ENCODE assay signal across 9 cellular contexts in the genomic region with DNA sequence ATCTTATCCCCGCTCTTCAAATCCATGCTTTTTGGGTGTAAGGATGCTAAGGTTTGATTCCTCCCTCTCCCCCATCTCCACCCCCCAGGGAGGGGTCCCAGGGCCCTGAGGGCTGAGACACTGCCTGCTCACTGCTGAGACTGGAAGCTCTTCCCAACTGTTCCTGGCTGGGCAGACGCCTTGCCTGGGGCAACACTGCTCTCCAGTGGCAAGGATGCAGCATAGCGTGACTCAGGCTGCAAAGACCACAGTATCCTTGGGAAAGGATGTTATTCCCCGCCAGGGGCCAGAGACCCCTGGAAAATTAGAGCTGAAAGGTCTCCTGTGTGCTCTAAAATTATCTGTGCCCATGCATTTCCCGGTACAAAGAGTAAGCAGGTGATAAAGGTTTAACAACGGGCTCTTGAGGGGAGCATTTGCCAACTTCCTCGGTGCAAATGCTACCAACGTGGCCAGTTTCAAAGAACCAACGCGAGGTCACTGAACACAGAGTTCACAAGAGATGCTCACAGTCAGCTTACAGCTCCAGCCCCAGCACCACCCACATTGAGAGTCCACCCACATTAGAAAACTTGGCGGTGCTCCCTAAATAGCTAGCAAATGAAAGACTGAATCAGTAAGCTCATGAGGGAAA.
DNase-seq lines count a peak whose midpoint lies in the region; TF ChIP-seq lines count a peak whose summit lies in the region.
"Had no signal": no experiment of that assay in that cellular context is flagged by ENCODE, and none has a peak within 500 bp of the region (broad histone marks: within the 10 kb centered on the region; RNA-seq: fewer than 3 reads in every experiment).

No MANE protein-coding gene starts in this region.

- DNase-seq in GM10266 (ENCODE audit: extremely low spot score) (peak; percentile 44), NCI-H1694 (lab: John Stamatoyannopoulos, UW) (peak; percentile 3), astrocyte of the spinal cord (ENCODE audit: low read depth, low spot score) (peak; percentile 39), iPS-NIHi7 (ENCODE audit: extremely low spot score) (peak; percentile 80), testis (peak; percentile 67), NCI-H146 (lab: John Stamatoyannopoulos, UW) (no peak), SKM-1 (lab: John Stamatoyannopoulos, UW; ENCODE audit: unreplicated experiment) (no peak)
- no peak for DNase-seq in effector CD4-positive, alpha-beta T cell
- DNase-seq: activated B cell treated with CpG ODN at 0.5 μM for 24 hours had no signal

- no peaks in the 10 kb centered on the region for H3K9me3 ChIP-seq in testis

- intact Hi-C loops in testis (cut with DNase I; ENCODE audit: low total_unique reads), result no loop called here

- in situ Hi-C loops in astrocyte of the spinal cord (cut with HindIII; ENCODE audit: low sequenced_read_pairs), result no loop called here

- no peak overlapping the region for H3K27ac ChIP-seq in testis

- 28 to 34% methylated on average over 11 of the region's 11 CpGs for WGBS in testis, 2 donors

- TF ChIP-seq POLR2A in testis (IDR thresholded peaks at IDR 0.05), result no peak

- TF ChIP-seq CTCF in GM10266 (IDR thresholded peaks at IDR 0.05; ENCODE audit: control insufficient read depth, insufficient read depth, low read depth, missing control alignments) (peak; percentile 84), astrocyte of the spinal cord (IDR thresholded peaks at IDR 0.05; ENCODE audit: low read depth, low read length) (peak; percentile 91), testis (IDR thresholded peaks at IDR 0.05) (peak; percentile 51 to 71 (median 70))

- H3K36me3 ChIP-seq in testis (ENCODE audit: low read depth, missing control alignments), result no peaks in the 10 kb centered on the region

- H3K27me3 ChIP-seq in testis, result no peaks in the 10 kb centered on the region

- H3K4me3 ChIP-seq in astrocyte of the spinal cord (ENCODE audit: low read depth, low read length) (no peak overlapping the region), testis (no peak overlapping the region)

- peaks cover 6% of the 10 kb centered on the region for H3K4me1 ChIP-seq in testis

Comparison
In these comparisons a context has a peak if more than half of its experiments do, and no peak if none do; other contexts are left out.
1. DNase-seq: peak in GM10266 (single experiment), NCI-H1694 (single experiment), astrocyte of the spinal cord (single experiment), iPS-NIHi7 (single experiment) and testis (single experiment); none in effector CD4-positive, alpha-beta T cell (single experiment), NCI-H146 (single experiment) and SKM-1 (single experiment).
2. Peak in every context shown above with its lines, with median percentiles within 50 percentile points of each other: CTCF ChIP-seq.